In genomic region chr7:26440253-26440992, GRCh38 we compare ENCODE assay signal across 16 cellular contexts.
A peak's percentile ranks its signal among the peaks of the same experiment; 100 is the strongest.
DNase-seq lines count a peak whose midpoint lies in the region; TF ChIP-seq lines count a peak whose summit lies in the region.
"Had no signal": no experiment of that assay in that cellular context is flagged by ENCODE, and none has a peak within 500 bp of the region (broad histone marks: within the 10 kb centered on the region; RNA-seq: fewer than 3 reads in every experiment).

No MANE protein-coding gene starts in this region.

- H3K9me3 Mint-ChIP-seq in brain = peaks cover 0 to 4% (median 0%) of the 10 kb centered on the region in 5 experiments
- no peaks in the 10 kb centered on the region for H3K9me3 Mint-ChIP-seq in activated T-cell treated with anti-CD3 and anti-CD28 coated beads, Interleukin-2, amount 50 U/mL, for 24 hours
- H3K9me3 Mint-ChIP-seq: naive thymus-derived CD4-positive, alpha-beta T cell; T-cell had no signal

- H3K4me1 ChIP-seq in smooth muscle cell (ENCODE audit: low read depth) = peaks cover 25% of the 10 kb centered on the region
- H3K4me1 ChIP-seq: BLaER1 treated with 17β-estradiol and CSF1 and Interleukin-3, amounts not matched to agents 10 nM and 100 nM; left ventricle myocardium inferior; Peyer's patch; right lobe of liver had no signal

- no peaks in the 10 kb centered on the region for H3F3A ChIP-seq in smooth muscle cell (ENCODE audit: low read depth)

- H3K4me3 Mint-ChIP-seq in brain = peak overlapping the region in 3 of 5 experiments; percentile 38 to 76 (median 65)
- H3K4me3 Mint-ChIP-seq in activated T-cell treated with anti-CD3 and anti-CD28 coated beads, Interleukin-2, amount 50 U/mL, for 24 hours = no peak overlapping the region
- H3K4me3 Mint-ChIP-seq: naive thymus-derived CD4-positive, alpha-beta T cell; T-cell had no signal

- 37% methylated on average over 6 of the region's 6 CpGs for WGBS in smooth muscle cell (ENCODE audit: low lambda C conversion rate)

- H3K4me3 ChIP-seq in smooth muscle cell = no peak overlapping the region
- H3K4me3 ChIP-seq: BLaER1 treated with 17β-estradiol and CSF1 and Interleukin-3, amounts not matched to agents 10 nM and 100 nM; left ventricle myocardium inferior; Peyer's patch; right lobe of liver had no signal

- no peaks in the 10 kb centered on the region for H4K20me1 ChIP-seq in smooth muscle cell (ENCODE audit: low read depth)
- H4K20me1 ChIP-seq: BLaER1 treated with 17β-estradiol and CSF1 and Interleukin-3, amounts not matched to agents 10 nM and 100 nM had no signal

- peak overlapping the region; percentile 89 for H2AFZ ChIP-seq in smooth muscle cell (ENCODE audit: low read depth)

- H3K4me2 ChIP-seq in smooth muscle cell = peak overlapping the region; percentile 53
- H3K4me2 ChIP-seq: BLaER1 treated with 17β-estradiol and CSF1 and Interleukin-3, amounts not matched to agents 10 nM and 100 nM had no signal

- peaks cover 5% of the 10 kb centered on the region for H3K27me3 Mint-ChIP-seq in brain
- peaks cover 14% of the 10 kb centered on the region for H3K27me3 Mint-ChIP-seq in activated T-cell treated with anti-CD3 and anti-CD28 coated beads, Interleukin-2, amount 50 U/mL, for 24 hours

- H3K9me3 ChIP-seq in smooth muscle cell (replicated peaks; ENCODE audit: low read depth) = no peaks in the 10 kb centered on the region
- H3K9me3 ChIP-seq: BLaER1 treated with 17β-estradiol and CSF1 and Interleukin-3, amounts not matched to agents 10 nM and 100 nM; left ventricle myocardium inferior; Peyer's patch; right lobe of liver had no signal

- no peaks in the 10 kb centered on the region for H3K27me3 ChIP-seq in smooth muscle cell (ENCODE audit: low read depth)
- H3K27me3 ChIP-seq: BLaER1 treated with 17β-estradiol and CSF1 and Interleukin-3, amounts not matched to agents 10 nM and 100 nM; Peyer's patch; right lobe of liver had no signal

- H3K36me3 ChIP-seq in smooth muscle cell (ENCODE audit: low read depth) = no peaks in the 10 kb centered on the region
- H3K36me3 ChIP-seq: BLaER1 treated with 17β-estradiol and CSF1 and Interleukin-3, amounts not matched to agents 10 nM and 100 nM; left ventricle myocardium inferior; Peyer's patch; right lobe of liver had no signal

- H3K9ac ChIP-seq in smooth muscle cell (ENCODE audit: low read depth) = no peak overlapping the region
- H3K9ac ChIP-seq: BLaER1 treated with 17β-estradiol and CSF1 and Interleukin-3, amounts not matched to agents 10 nM and 100 nM had no signal

- no peak for TF ChIP-seq CTCF in brain (conservative IDR thresholded peaks at IDR 0.05)
- TF ChIP-seq CTCF in smooth muscle cell (IDR thresholded peaks at IDR 0.05; ENCODE audit: borderline replicate concordance, insufficient read depth, poor library complexity, severe bottlenecking) = no peak

- peak; percentile 82 for DNase-seq in NCI-H1092 (lab: John Stamatoyannopoulos, UW)
- peak; percentile 58 for DNase-seq in NCI-H2196 treated with DMSO at 0.1 percent for 48 hours (lab: John Stamatoyannopoulos, UW; ENCODE audit: unreplicated experiment)
- no peak for DNase-seq in smooth muscle cell (lab: John Stamatoyannopoulos, UW; ENCODE audit: unreplicated experiment)
- DNase-seq in NCI-H226 = no peak
- no peak for DNase-seq in activated T-cell treated with anti-CD3 and anti-CD28 coated beads, Interleukin-2, amount 50 U/mL, for 24 hours
- no peak for DNase-seq in activated CD8-positive, alpha-beta memory T cell treated with anti-CD3 and anti-CD28 coated beads for 24 hours
- DNase-seq: activated effector memory CD4-positive, alpha-beta T cell treated with Interleukin-2 at 50 U/mL for 16 hours; DND-41; foreskin melanocyte; left ventricle myocardium inferior; naive thymus-derived CD4-positive, alpha-beta T cell; Peyer's patch; right lobe of liver; T-cell had no signal

- no peaks in the 10 kb centered on the region for H3K79me2 ChIP-seq in smooth muscle cell (ENCODE audit: low read depth)

- H3K4me1 Mint-ChIP-seq in brain = peaks cover 74% of the 10 kb centered on the region
- no peaks in the 10 kb centered on the region for H3K4me1 Mint-ChIP-seq in activated T-cell treated with anti-CD3 and anti-CD28 coated beads, Interleukin-2, amount 50 U/mL, for 24 hours (ENCODE audit: low read depth)
- H3K4me1 Mint-ChIP-seq: naive thymus-derived CD4-positive, alpha-beta T cell; T-cell had no signal

- H3K36me3 Mint-ChIP-seq in brain = no peaks in the 10 kb centered on the region
- no peaks in the 10 kb centered on the region for H3K36me3 Mint-ChIP-seq in activated T-cell treated with anti-CD3 and anti-CD28 coated beads, Interleukin-2, amount 50 U/mL, for 24 hours (ENCODE audit: low read depth)
- H3K36me3 Mint-ChIP-seq: naive thymus-derived CD4-positive, alpha-beta T cell; T-cell had no signal

- no peak overlapping the region for H3K27ac ChIP-seq in smooth muscle cell (ENCODE audit: low read depth)
- H3K27ac ChIP-seq: BLaER1 treated with 17β-estradiol and CSF1 and Interleukin-3, amounts not matched to agents 10 nM and 100 nM; left ventricle myocardium inferior; Peyer's patch; right lobe of liver had no signal

- peak overlapping the region in 4 of 5 experiments; percentile 33 to 99 (median 94) for H3K27ac Mint-ChIP-seq in brain
- H3K27ac Mint-ChIP-seq in activated T-cell treated with anti-CD3 and anti-CD28 coated beads, Interleukin-2, amount 50 U/mL, for 24 hours = no peak overlapping the region
- H3K27ac Mint-ChIP-seq: naive thymus-derived CD4-positive, alpha-beta T cell; T-cell had no signal

Comparison
In these comparisons a context has a peak if more than half of its experiments do, and no peak if none do; other contexts are left out.
1. DNase-seq: peak in NCI-H1092 (single experiment) and NCI-H2196 treated with DMSO at 0.1 percent for 48 hours (single experiment); none in smooth muscle cell (single experiment), NCI-H226 (single experiment), activated T-cell treated with anti-CD3 and anti-CD28 coated beads, Interleukin-2, amount 50 U/mL, for 24 hours (single experiment) and activated CD8-positive, alpha-beta memory T cell treated with anti-CD3 and anti-CD28 coated beads for 24 hours (single experiment).